ENCODE assay signal across 1 cellular context in genomic region chr5:72292411-72292810, GRCh38.
TF ChIP-seq lines count a peak whose summit lies in the region.

No MANE protein-coding gene starts in this region.

TF ChIP-seq in HepG2, 621 proteins besides CTCF, POLR2A, EP300 and RAD21:
- TF ChIP-seq, protein P1, sequence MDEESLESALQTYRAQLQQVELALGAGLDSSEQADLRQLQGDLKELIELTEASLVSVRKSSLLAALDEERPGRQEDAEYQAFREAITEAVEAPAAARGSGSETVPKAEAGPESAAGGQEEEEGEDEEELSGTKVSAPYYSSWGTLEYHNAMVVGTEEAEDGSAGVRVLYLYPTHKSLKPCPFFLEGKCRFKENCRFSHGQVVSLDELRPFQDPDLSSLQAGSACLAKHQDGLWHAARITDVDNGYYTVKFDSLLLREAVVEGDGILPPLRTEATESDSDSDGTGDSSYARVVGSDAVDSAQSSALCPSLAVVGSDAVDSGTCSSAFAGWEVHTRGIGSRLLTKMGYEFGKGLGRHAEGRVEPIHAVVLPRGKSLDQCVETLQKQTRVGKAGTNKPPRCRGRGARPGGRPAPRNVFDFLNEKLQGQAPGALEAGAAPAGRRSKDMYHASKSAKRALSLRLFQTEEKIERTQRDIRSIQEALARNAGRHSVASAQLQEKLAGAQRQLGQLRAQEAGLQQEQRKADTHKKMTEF (CRISPR knock-in tag; IDR thresholded peaks at IDR 0.05): no peak
- TF ChIP-seq CEBPG (CRISPR knock-in tag; IDR thresholded peaks at IDR 0.05) (peak; percentile 72), CEBPB (IDR thresholded peaks at IDR 0.05; ENCODE audit: borderline replicate concordance, low read depth, low read length) (peak; percentile 23; the same call in 1 of the 2 replicates), PREB (CRISPR knock-in tag; IDR thresholded peaks at IDR 0.05) (no peak), HINFP (CRISPR knock-in tag; IDR thresholded peaks at IDR 0.05; ENCODE audit: low read depth) (no peak), ZNF124 (CRISPR knock-in tag; IDR thresholded peaks at IDR 0.05) (no peak), E2F1 (CRISPR knock-in tag; IDR thresholded peaks at IDR 0.05) (0 out of 2 replicates have a peak, but pooled peaks have one; percentile 13), HNF4A (CRISPR knock-in tag; IDR thresholded peaks at IDR 0.05) (peak; percentile 48; the same call in 1 of the 2 replicates), NFE2L2 (IDR thresholded peaks at IDR 0.05; ENCODE audit: low read length) (no peak), FOXA3 (CRISPR knock-in tag; IDR thresholded peaks at IDR 0.05) (peak; percentile 32; the same call in 1 of the 2 replicates), GATAD2A (CRISPR knock-in tag; IDR thresholded peaks at IDR 0.05) (peak; percentile 75), ATF4 (CRISPR knock-in tag; IDR thresholded peaks at IDR 0.05) (peak in 1 of 2 experiments; percentile 94; a peak in 2 of 4 replicates)
- TF ChIP-seq, protein P2, sequence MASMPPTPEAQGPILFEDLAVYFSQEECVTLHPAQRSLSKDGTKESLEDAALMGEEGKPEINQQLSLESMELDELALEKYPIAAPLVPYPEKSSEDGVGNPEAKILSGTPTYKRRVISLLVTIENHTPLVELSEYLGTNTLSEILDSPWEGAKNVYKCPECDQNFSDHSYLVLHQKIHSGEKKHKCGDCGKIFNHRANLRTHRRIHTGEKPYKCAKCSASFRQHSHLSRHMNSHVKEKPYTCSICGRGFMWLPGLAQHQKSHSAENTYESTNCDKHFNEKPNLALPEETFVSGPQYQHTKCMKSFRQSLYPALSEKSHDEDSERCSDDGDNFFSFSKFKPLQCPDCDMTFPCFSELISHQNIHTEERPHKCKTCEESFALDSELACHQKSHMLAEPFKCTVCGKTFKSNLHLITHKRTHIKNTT (CRISPR knock-in tag; IDR thresholded peaks at IDR 0.05): no peak
